In the genomic region with DNA sequence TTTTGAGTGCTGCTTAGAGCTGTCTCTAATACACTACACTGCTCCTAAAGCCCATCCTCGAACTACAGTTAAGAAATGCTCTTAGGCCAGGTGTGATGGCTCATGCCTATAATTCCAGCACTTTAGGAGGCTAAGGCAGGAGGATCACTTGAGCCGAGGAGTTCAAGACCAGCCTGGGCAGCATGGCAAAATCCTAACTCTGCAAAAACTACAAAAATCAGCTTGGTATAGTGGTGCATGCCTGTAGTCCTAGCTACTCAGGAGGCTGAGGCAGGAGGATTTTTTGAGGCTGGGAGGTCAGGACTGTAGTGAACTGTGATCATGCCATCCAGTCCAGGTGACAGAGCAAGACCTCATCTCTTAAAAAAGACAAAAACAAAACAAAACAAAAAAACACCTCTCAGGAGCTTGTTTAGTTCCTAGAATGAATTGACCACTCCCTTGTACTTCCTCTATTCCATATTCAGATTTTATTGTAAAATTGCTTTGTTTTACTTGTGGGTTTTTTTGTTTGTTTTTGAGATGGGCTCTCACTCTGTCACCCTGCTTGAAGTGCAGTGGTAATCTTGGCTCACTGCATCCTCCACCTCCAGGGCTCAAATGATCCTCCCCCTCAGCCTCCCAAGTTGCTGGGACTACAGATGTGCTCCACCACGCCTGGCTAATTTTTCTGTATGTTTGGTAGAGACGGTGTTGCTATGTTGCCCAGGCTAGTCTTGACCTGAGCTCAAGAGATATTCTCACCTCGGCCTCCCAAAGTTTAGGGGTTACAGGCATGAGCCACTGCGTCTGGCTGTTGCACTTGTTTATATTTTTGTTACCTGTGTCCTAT, we compare ENCODE assay signal across 1 cellular context.
TF ChIP-seq lines count a peak whose summit lies in the region.

No MANE protein-coding gene starts in this region.

TF ChIP-seq in IMR-90, 13 proteins besides CTCF, POLR2A, EP300 and RAD21:
- TF ChIP-seq MXI1 (IDR thresholded peaks at IDR 0.05; ENCODE audit: borderline replicate concordance, low read depth, low read length), result no peak
- TF ChIP-seq NFE2L2 (IDR thresholded peaks at IDR 0.05; ENCODE audit: low read depth, low read length), result no peak
- TF ChIP-seq, protein P1, sequence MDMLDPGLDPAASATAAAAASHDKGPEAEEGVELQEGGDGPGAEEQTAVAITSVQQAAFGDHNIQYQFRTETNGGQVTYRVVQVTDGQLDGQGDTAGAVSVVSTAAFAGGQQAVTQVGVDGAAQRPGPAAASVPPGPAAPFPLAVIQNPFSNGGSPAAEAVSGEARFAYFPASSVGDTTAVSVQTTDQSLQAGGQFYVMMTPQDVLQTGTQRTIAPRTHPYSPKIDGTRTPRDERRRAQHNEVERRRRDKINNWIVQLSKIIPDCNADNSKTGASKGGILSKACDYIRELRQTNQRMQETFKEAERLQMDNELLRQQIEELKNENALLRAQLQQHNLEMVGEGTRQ (IDR thresholded peaks at IDR 0.05; ENCODE audit: low read depth, low read length), result no peak
- no peak for TF ChIP-seq BHLHE40 (IDR thresholded peaks at IDR 0.05; ENCODE audit: low read depth, low read length)
- TF ChIP-seq, protein P2, sequence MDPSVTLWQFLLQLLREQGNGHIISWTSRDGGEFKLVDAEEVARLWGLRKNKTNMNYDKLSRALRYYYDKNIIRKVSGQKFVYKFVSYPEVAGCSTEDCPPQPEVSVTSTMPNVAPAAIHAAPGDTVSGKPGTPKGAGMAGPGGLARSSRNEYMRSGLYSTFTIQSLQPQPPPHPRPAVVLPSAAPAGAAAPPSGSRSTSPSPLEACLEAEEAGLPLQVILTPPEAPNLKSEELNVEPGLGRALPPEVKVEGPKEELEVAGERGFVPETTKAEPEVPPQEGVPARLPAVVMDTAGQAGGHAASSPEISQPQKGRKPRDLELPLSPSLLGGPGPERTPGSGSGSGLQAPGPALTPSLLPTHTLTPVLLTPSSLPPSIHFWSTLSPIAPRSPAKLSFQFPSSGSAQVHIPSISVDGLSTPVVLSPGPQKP (IDR thresholded peaks at IDR 0.05; ENCODE audit: borderline replicate concordance, low read depth, low read length), result no peak
- no peak for TF ChIP-seq MAFK (IDR thresholded peaks at IDR 0.05; ENCODE audit: low read depth, low read length)
- TF ChIP-seq CEBPB (IDR thresholded peaks at IDR 0.05; ENCODE audit: low read depth, low read length), result no peak
- no peak for TF ChIP-seq CHD1 (IDR thresholded peaks at IDR 0.05; ENCODE audit: low read depth, low read length)
